In genomic region chr5:118987988-118988945, GRCh38 we compare ENCODE assay signal across 8 cellular contexts. TPM values are rescaled to one million over a fixed set of nuclear protein-coding genes. Genes with fewer than 3 reads are reported as not detected.
DNase-seq lines count a peak whose midpoint lies in the region; ATAC-seq and TF ChIP-seq lines count a peak whose summit lies in the region.

Gene DTWD2 (minus strand): TSS chr5:118988547. CDS start chr5:118988511, 36 bp downstream.

- no peaks in the 10 kb centered on the region for H3K9me3 ChIP-seq in right atrium auricular region
- no peaks in the 10 kb centered on the region for H3K9me3 ChIP-seq in psoas muscle
- no peaks in the 10 kb centered on the region for H3K9me3 ChIP-seq in uterus

- TF ChIP-seq CTCF in right atrium auricular region (IDR thresholded peaks at IDR 0.05) (peak; percentile 85 to 96), psoas muscle (IDR thresholded peaks at IDR 0.05) (peak; percentile 85), uterus (IDR thresholded peaks at IDR 0.05) (peak; percentile 79 to 81 (median 80))

- peak; percentile 73 for DNase-seq in NCI-H146 treated with DMSO at 0.1 percent for 48 hours (lab: John Stamatoyannopoulos, UW; ENCODE audit: unreplicated experiment)
- peak; percentile 78 to 94 (median 84) for DNase-seq in T-helper 1 cell
- peak; percentile 91 for DNase-seq in right atrium auricular region (ENCODE audit: low spot score)
- DNase-seq in psoas muscle, result peak; percentile 93 to 95
- peak; percentile 89 to 92 for DNase-seq in uterus

- no peaks in the 10 kb centered on the region for H3K36me3 ChIP-seq in right atrium auricular region
- H3K36me3 ChIP-seq in psoas muscle (ENCODE audit: insufficient read depth in 1 of 2, low read depth in 1 of 2), result no peaks in the 10 kb centered on the region
- H3K36me3 ChIP-seq in uterus, result no peaks in the 10 kb centered on the region

- intact Hi-C loops in psoas muscle (cut with DNase I), result loop anchor here (2.0 to 5.0 kb wide), 4 partner anchors 84 to 425 kb away; partner anchors contain the start of gene DMXL1 (in 1 of the 2)
- intact Hi-C loops in uterus (cut with DNase I; ENCODE audit: low total_unique reads), result loop anchor here (5.0 to 10.0 kb wide), 2 partner anchors 79 to 427 kb away; no protein-coding TSS in a partner anchor

- 1% methylated on average over 72 to 79 of the region's 79 CpGs for WGBS in psoas muscle, 3 donors

- H3K4me3 ChIP-seq in right atrium auricular region (peak within 1 kb of the TSS; percentile 74 to 81), psoas muscle (peak within 1 kb of the TSS; percentile 90), uterus (peak within 1 kb of the TSS; percentile 62 to 78)

- TF ChIP-seq POLR2A in uterus (IDR thresholded peaks at IDR 0.05), result peak in 1 of 2 donors; percentile 45

- H3K27me3 ChIP-seq in right atrium auricular region (no peaks in the 10 kb centered on the region), psoas muscle (ENCODE audit: insufficient read depth in 3 of 3, low read length in 2 of 3) (no peaks in the 10 kb centered on the region), uterus (no peaks in the 10 kb centered on the region)

- H3K4me1 ChIP-seq in right atrium auricular region, result peaks cover 0 to 9% of the 10 kb centered on the region in 2 donors
- H3K4me1 ChIP-seq in psoas muscle, result peaks cover 4% of the 10 kb centered on the region
- H3K4me1 ChIP-seq in uterus, result no peaks in the 10 kb centered on the region

- peak within 1 kb of the TSS; percentile 88 for H3K27ac ChIP-seq in angular gyrus (ENCODE audit: low read depth, low read length)
- peak within 1 kb of the TSS; percentile 93 to 96 for H3K27ac ChIP-seq in right atrium auricular region
- peak within 1 kb of the TSS; percentile 95 for H3K27ac ChIP-seq in psoas muscle
- peak within 1 kb of the TSS; percentile 91 to 94 for H3K27ac ChIP-seq in uterus

- peak; percentile 93 for ATAC-seq in GM18498 (IDR thresholded peaks at IDR 0.05; ENCODE audit: unreplicated experiment)
- peak; percentile 92 for ATAC-seq in HG02885 (IDR thresholded peaks at IDR 0.05; ENCODE audit: poor library complexity, unreplicated experiment)
- peak; percentile 98 to 99 (median 99) for ATAC-seq in psoas muscle

RNA-seq across cellular contexts. Expression of gene DTWD2, which starts in this region (rescaled TPM):
- total RNA-seq in right atrium auricular region (10 to 100 TPM in 1 of 2 donors, 1 to 10 TPM in 1; 7.4 to 13.1 TPM), psoas muscle (1 to 10 TPM; 5.5 to 9.3 (median 6.8) TPM), uterus (10 to 100 TPM in 2 of 4 donors, 1 to 10 TPM in 2; 1.5 to 42.1 (median 15.9) TPM)
- polyA plus RNA-seq in psoas muscle, result 1 to 10 TPM; 1.4 to 2.5 (median 2.4) TPM

Comparison
In these comparisons a context has a peak if more than half of its experiments do, and no peak if none do; other contexts are left out.
1. Peak in every context shown above with its lines: DNase-seq, ATAC-seq, H3K4me3 ChIP-seq and H3K27ac ChIP-seq.